8 cellular contexts compared by ENCODE assay signal in the genomic region with DNA sequence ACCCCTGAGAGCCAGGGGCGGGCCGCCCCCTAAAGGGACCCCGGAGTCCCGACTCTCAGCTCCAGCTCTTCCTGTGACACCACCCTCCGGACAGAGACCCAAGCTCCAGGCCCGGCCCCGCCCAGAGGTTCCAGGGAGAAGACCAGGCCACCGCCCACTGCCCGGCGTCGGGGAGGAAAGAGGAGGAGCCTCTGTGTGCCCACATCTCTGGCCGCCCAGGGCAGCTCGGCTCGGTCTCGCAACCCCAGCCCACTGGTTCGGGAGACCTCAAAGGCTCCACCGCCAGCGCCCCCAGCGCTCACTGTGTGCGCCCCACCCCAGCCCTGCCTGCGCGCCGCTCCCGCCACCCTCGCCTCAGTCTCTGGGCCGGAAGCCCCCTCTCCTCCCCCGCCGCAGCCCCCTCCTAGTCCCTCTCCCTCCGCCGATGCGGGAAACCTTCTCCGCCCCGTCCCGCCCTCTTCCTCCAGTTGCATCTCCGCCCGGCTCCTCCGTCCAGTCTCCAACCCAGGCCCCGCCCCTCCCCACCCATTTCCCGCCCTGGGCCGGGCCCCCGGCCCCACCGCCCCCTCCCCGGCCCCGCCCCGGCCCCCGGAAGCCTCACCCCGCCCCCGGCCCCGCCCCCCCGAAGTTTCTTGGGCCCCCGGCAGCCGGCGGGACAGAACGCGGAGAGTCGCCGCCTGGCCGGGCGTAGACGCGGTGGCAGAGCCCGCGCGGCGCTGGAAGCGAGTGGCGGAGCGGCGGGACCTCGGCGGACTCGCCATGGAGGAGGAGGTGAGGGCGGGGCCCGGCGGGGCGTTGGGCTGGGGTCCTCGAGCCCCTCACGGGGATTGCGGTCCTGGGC. TPM values are rescaled to one million over a fixed set of nuclear protein-coding genes. Genes with fewer than 3 reads are reported as not detected.
DNase-seq lines count a peak whose midpoint lies in the region; ATAC-seq lines count a peak whose summit lies in the region.

PLEKHO2 (plus strand) TSS at position 658 of the 841 bp plus-strand sequence; CDS start at position 760, 102 bp downstream.

- peak within 1 kb of the TSS; percentile 84 for H3K27ac ChIP-seq in CD4-positive, alpha-beta memory T cell (ENCODE audit: low read depth, low read length)
- H3K27ac ChIP-seq in effector memory CD4-positive, alpha-beta T cell (ENCODE audit: insufficient read depth, low read length, poor library complexity, severe bottlenecking), result peak within 1 kb of the TSS; percentile 74

- H3K27me3 Mint-ChIP-seq in CD4-positive, alpha-beta memory T cell, result no peaks in the 10 kb centered on the region

- intact Hi-C loops in CD4-positive, alpha-beta memory T cell (cut with micrococcal nuclease), result loop anchor here (1.0 to 5.0 kb wide), 4 partner anchors 17 to 151 kb away; partner anchors contain the start of gene PIF1

- H3K4me1 ChIP-seq in CD4-positive, alpha-beta memory T cell (ENCODE audit: insufficient read depth, low read length), result peaks cover 90% of the 10 kb centered on the region
- peaks cover 54% of the 10 kb centered on the region for H3K4me1 ChIP-seq in effector memory CD4-positive, alpha-beta T cell (ENCODE audit: control insufficient read depth, insufficient read depth, low read length, poor library complexity, severe bottlenecking)

- H3K9me3 ChIP-seq in CD4-positive, alpha-beta memory T cell (ENCODE audit: control insufficient read depth in 1 of 2, low read length in 2 of 2), result no peaks in the 10 kb centered on the region
- no peaks in the 10 kb centered on the region for H3K9me3 ChIP-seq in effector memory CD4-positive, alpha-beta T cell (ENCODE audit: control insufficient read depth, low read length)

- peak within 1 kb of the TSS; percentile 81 to 88 for H3K4me3 ChIP-seq in CD4-positive, alpha-beta memory T cell (ENCODE audit: low read length in 2 of 2)
- H3K4me3 ChIP-seq in effector memory CD4-positive, alpha-beta T cell (ENCODE audit: insufficient read depth, low read depth, low read length, poor library complexity, severe bottlenecking), result peak within 1 kb of the TSS; percentile 74

- peak within 1 kb of the TSS; percentile 85 to 99 (median 98) for H3K4me3 Mint-ChIP-seq in CD4-positive, alpha-beta memory T cell

- ATAC-seq in GM19452 (IDR thresholded peaks at IDR 0.05; ENCODE audit: unreplicated experiment), result peak; percentile 53

- CTCF ChIA-PET in CD4-positive, alpha-beta memory T cell (lab: Charles Lee; ENCODE audit: partially characterized antibody), result interaction anchor here (0.7 to 9.3 kb wide), 7 partner anchors 9 to 114 kb away, joined by 3 to 162 read pairs (median 8); partner anchors contain the start of gene PIF1
- CTCF ChIA-PET in activated CD8-positive, alpha-beta memory T cell treated with anti-CD3 and anti-CD28 coated beads for 36 hours (lab: Charles Lee), result interaction anchor here (0.9 to 2.1 kb wide), 4 partner anchors 32 to 68 kb away, joined by 3 to 14 read pairs (median 4); no protein-coding TSS in a partner anchor

- peak within 1 kb of the TSS; percentile 78 to 99 (median 97) for H3K27ac Mint-ChIP-seq in CD4-positive, alpha-beta memory T cell

- peaks cover 55 to 86% (median 70%) of the 10 kb centered on the region in 4 donors for H3K4me1 Mint-ChIP-seq in CD4-positive, alpha-beta memory T cell

- no peaks in the 10 kb centered on the region for H3K36me3 ChIP-seq in CD4-positive, alpha-beta memory T cell (ENCODE audit: insufficient read depth, low read length)
- no peaks in the 10 kb centered on the region for H3K36me3 ChIP-seq in effector memory CD4-positive, alpha-beta T cell (ENCODE audit: control insufficient read depth, insufficient read depth, low read length)

- DNase-seq in CD4-positive, alpha-beta memory T cell, result peak; percentile 83 to 95 (median 87)
- DNase-seq in HPDE6-E6E7 (ENCODE audit: extremely low spot score) (peak; percentile 89), NOMO-1 (lab: John Stamatoyannopoulos, UW; ENCODE audit: unreplicated experiment in 2 of 2) (peak; percentile 96 to 98), medulla oblongata (ENCODE audit: extremely low spot score) (peak; percentile 96)
- peak; percentile 89 to 94 (median 89) for DNase-seq in effector memory CD4-positive, alpha-beta T cell
- DNase-seq in stimulated activated CD4-positive, alpha-beta T cell treated with anti-CD3 and anti-CD28 coated beads, TNF-alpha, amount 100 ng/mL, for 48 hours (ENCODE audit: low read depth in 3 of 3), result peak; percentile 64 to 90 (median 71)

- no peaks in the 10 kb centered on the region for H3K27me3 ChIP-seq in CD4-positive, alpha-beta memory T cell (ENCODE audit: insufficient read depth, low read length)
- H3K27me3 ChIP-seq in effector memory CD4-positive, alpha-beta T cell (replicated peaks; ENCODE audit: control insufficient read depth, insufficient read depth, low read length, poor library complexity, severe bottlenecking), result no peaks in the 10 kb centered on the region

- POLR2A ChIA-PET in CD4-positive, alpha-beta memory T cell (lab: Charles Lee; ENCODE audit: partially characterized antibody), result interaction anchor here (0.6 to 16.3 kb wide), 7 partner anchors 16 to 292 kb away, joined by 3 to 331 read pairs (median 3); partner anchors contain the start of genes PDCD7 and PIF1
- POLR2A ChIA-PET in activated CD8-positive, alpha-beta memory T cell treated with anti-CD3 and anti-CD28 coated beads for 36 hours (lab: Charles Lee), result interaction anchor here (0.5 to 2.2 kb wide), 3 partner anchors 52 to 619 kb away, joined by 7 to 12 read pairs (median 11); no protein-coding TSS in a partner anchor

- peaks cover 0 to 2% (median 0%) of the 10 kb centered on the region in 8 donors for H3K9me3 Mint-ChIP-seq in CD4-positive, alpha-beta memory T cell

- peaks cover 0 to 10% of the 10 kb centered on the region in 2 donors for H3K36me3 Mint-ChIP-seq in CD4-positive, alpha-beta memory T cell

RNA-seq across cellular contexts. Expression of gene PLEKHO2, which starts in this region (rescaled TPM):
- 10 to 100 TPM; 22.7 to 24.1 TPM for total RNA-seq in CD4-positive, alpha-beta memory T cell
- 10 to 100 TPM; 10.6 to 29.1 TPM for polyA plus RNA-seq in CD4-positive, alpha-beta memory T cell
- total RNA-seq in activated CD8-positive, alpha-beta memory T cell treated with anti-CD3 and anti-CD28 coated beads for 36 hours, result 10 to 100 TPM; 12.8 to 13.9 TPM

Comparison
In these comparisons a context has a peak if more than half of its experiments do, and no peak if none do; other contexts are left out.
1. Peak in every context shown above with its lines: DNase-seq, ATAC-seq, H3K4me3 ChIP-seq and H3K27ac ChIP-seq.